ENCODE assay signal across 8 cellular contexts in genomic region chr9:109498195-109499060, GRCh38. TPM values are rescaled to one million over a fixed set of nuclear protein-coding genes. Genes with fewer than 3 reads are reported as not detected.
DNase-seq lines count a peak whose midpoint lies in the region; ATAC-seq and TF ChIP-seq lines count a peak whose summit lies in the region.

Gene PTPN3, minus strand, starts transcription at chr9:109498307. Its CDS starts 34,873 bp downstream, at chr9:109463434.

- H3K27me3 Mint-ChIP-seq in MCF 10A (ENCODE audit: insufficient read depth, unreplicated experiment) = peaks cover 27% of the 10 kb centered on the region

- TF ChIP-seq EP300 in upper lobe of left lung (IDR thresholded peaks at IDR 0.05) = no peak

- TF ChIP-seq CTCF in A673 (conservative IDR thresholded peaks at IDR 0.05; ENCODE audit: low read depth, low read length) (no peak), MCF 10A (IDR thresholded peaks at IDR 0.05; ENCODE audit: unreplicated experiment) (no peak), upper lobe of left lung (IDR thresholded peaks at IDR 0.05) (no peak), OCI-LY7 (conservative IDR thresholded peaks at IDR 0.05; ENCODE audit: low read length) (no peak)

- BruUV-seq in A673 (replicated peaks; lab: Mats Ljungman, UMichigan) (no TSS peak), MCF 10A (replicated peaks; lab: Mats Ljungman, UMichigan) (no TSS peak), OCI-LY7 (replicated peaks; lab: Mats Ljungman, UMichigan) (no TSS peak)

- no peaks in the 10 kb centered on the region for H3K79me2 ChIP-seq in OCI-LY7 (ENCODE audit: insufficient read depth, low read depth, low read length)

- H3K36me3 Mint-ChIP-seq in MCF 10A (ENCODE audit: insufficient read depth, unreplicated experiment) = no peaks in the 10 kb centered on the region

- H3K27ac ChIP-seq in A673 (ENCODE audit: low read depth, low read length, poor library complexity, severe bottlenecking) (no peak within 1 kb of the TSS), upper lobe of left lung (peak within 1 kb of the TSS in 3 of 4 donors; percentile 39 to 66 (median 56)), OCI-LY7 (ENCODE audit: low read depth, low read length, poor library complexity, severe bottlenecking) (no peak within 1 kb of the TSS)

- intact Hi-C loops in A673 (cut with micrococcal nuclease; ENCODE audit: unreplicated experiment) (no loop called here), MCF 10A (cut with micrococcal nuclease) (no loop called here), OCI-LY7 (cut with micrococcal nuclease; ENCODE audit: unreplicated experiment) (no loop called here)

- H3K9me3 ChIP-seq in A673 (ENCODE audit: low read depth, low read length, poor library complexity, severe bottlenecking) (no peaks in the 10 kb centered on the region), upper lobe of left lung (no peaks in the 10 kb centered on the region), OCI-LY7 (ENCODE audit: low read length) (no peaks in the 10 kb centered on the region)

- H4K20me1 ChIP-seq in OCI-LY7 (ENCODE audit: insufficient read depth, low read length) = no peaks in the 10 kb centered on the region

- peaks cover 81% of the 10 kb centered on the region for H3K27me3 ChIP-seq in A673 (replicated peaks; ENCODE audit: insufficient read depth, low read depth, low read length, poor library complexity)
- H3K27me3 ChIP-seq in upper lobe of left lung = peaks cover 0 to 14% (median 4%) of the 10 kb centered on the region in 4 donors

- no peak within 1 kb of the TSS for H3K4me2 ChIP-seq in OCI-LY7 (ENCODE audit: low read length)

- H2AFZ ChIP-seq in OCI-LY7 (ENCODE audit: low read length) = no peak within 1 kb of the TSS

- CTCF ChIA-PET in A673 (lab: Charles Lee) (no interaction called here), MCF 10A (lab: Yijun Ruan, JAX) (interaction anchor here (0.9 to 2.2 kb wide), 5 partner anchors 21 to 58 kb away, joined by 3 to 9 read pairs (median 4); no protein-coding TSS in a partner anchor), OCI-LY7 (lab: Charles Lee; ENCODE audit: unreplicated experiment) (no interaction called here)

- no peak within 1 kb of the TSS for H3K27ac Mint-ChIP-seq in MCF 10A (ENCODE audit: low read depth, unreplicated experiment)

- H3K9me2 ChIP-seq in OCI-LY7 (ENCODE audit: insufficient read depth, low read length) = no peaks in the 10 kb centered on the region

- peaks cover 10% of the 10 kb centered on the region for H3K4me1 ChIP-seq in A673 (ENCODE audit: insufficient read depth, low read length, poor library complexity, severe bottlenecking)
- H3K4me1 ChIP-seq in upper lobe of left lung = peaks cover 0 to 25% (median 7%) of the 10 kb centered on the region in 4 donors
- no peaks in the 10 kb centered on the region for H3K4me1 ChIP-seq in OCI-LY7 (ENCODE audit: insufficient read depth, low read length, poor library complexity, severe bottlenecking)

- peak in 1 of 2 donors; percentile 58 for ATAC-seq in upper lobe of left lung (ENCODE audit: low FRiP score in 2 of 2)

- peak in 1 of 4 donors; percentile 15 for TF ChIP-seq POLR2A in upper lobe of left lung (IDR thresholded peaks at IDR 0.05)

- DNase-seq in A673 (ENCODE audit: low spot score) = no peak
- DNase-seq in HPDE6-E6E7 (ENCODE audit: extremely low spot score) = peak; percentile 60
- peak; percentile 15 for DNase-seq in MCF 10A (ENCODE audit: unreplicated experiment)
- peak; percentile 66 for DNase-seq in left kidney (ENCODE audit: low read depth, low spot score)
- DNase-seq in upper lobe of left lung = peak in 1 of 2 donors; percentile 89
- DNase-seq in stimulated activated CD8-positive, alpha-beta memory T cell treated with anti-CD3 and anti-CD28 coated beads, Interleukin-4, amount 100 ng/mL, for 48 hours = no peak
- no peak for DNase-seq in OCI-LY7 (ENCODE audit: low spot score)
- no peak for DNase-seq in SKM-1 treated with dmso at 0.1 percent for 144 hours (lab: John Stamatoyannopoulos, UW; ENCODE audit: unreplicated experiment)

- POLR2A ChIA-PET in A673 (lab: Charles Lee; ENCODE audit: low non-redundant PET) (interaction anchor here (0.6 kb wide), 1 partner anchor 30 kb away, joined by 4 read pairs; no protein-coding TSS in a partner anchor), MCF 10A (lab: Yijun Ruan, JAX) (interaction anchor here (0.5 to 2.0 kb wide), 13 partner anchors 8 to 59 kb away, joined by 3 to 13 read pairs (median 3); no protein-coding TSS in a partner anchor), OCI-LY7 (lab: Charles Lee) (no interaction called here)

- no peaks in the 10 kb centered on the region for H3K9me3 Mint-ChIP-seq in MCF 10A (ENCODE audit: unreplicated experiment)

- H3K36me3 ChIP-seq in A673 (ENCODE audit: insufficient read depth, low read length, poor library complexity, severe bottlenecking) = no peaks in the 10 kb centered on the region
- H3K36me3 ChIP-seq in upper lobe of left lung = no peaks in the 10 kb centered on the region
- H3K36me3 ChIP-seq in OCI-LY7 (ENCODE audit: insufficient read depth, low read length) = no peaks in the 10 kb centered on the region

- peak within 1 kb of the TSS; percentile 35 for H3K4me3 ChIP-seq in A673 (ENCODE audit: low read depth, low read length, poor library complexity, severe bottlenecking)
- peak within 1 kb of the TSS; percentile 22 to 57 (median 56) for H3K4me3 ChIP-seq in upper lobe of left lung
- no peak within 1 kb of the TSS for H3K4me3 ChIP-seq in OCI-LY7 (ENCODE audit: low read depth, low read length, poor library complexity, severe bottlenecking)

- WGBS in upper lobe of left lung, 2 donors = 12 to 20% methylated on average over 13 to 60 of the region's 76 CpGs

- H3K4me3 Mint-ChIP-seq in MCF 10A (ENCODE audit: unreplicated experiment) = peak within 1 kb of the TSS; percentile 71

- H3K4me1 Mint-ChIP-seq in MCF 10A (ENCODE audit: insufficient read depth, unreplicated experiment) = peaks cover 15% of the 10 kb centered on the region

RNA-seq across cellular contexts. Expression of gene PTPN3, which starts in this region (rescaled TPM):
- 1.0 and 1.1 TPM in 2 replicates for total RNA-seq in A673 (2021)
- total RNA-seq in MCF 10A (2022) = 6.3 and 6.9 TPM in 2 replicates
- 10 to 100 TPM; 10.2 to 26.2 (median 15.2) TPM for total RNA-seq in upper lobe of left lung
- total RNA-seq in OCI-LY7 (2014; rRNA removed; shearing (Covaris generic)) = 0.03 TPM in 1 of 2 replicates, not detected in the other
- not detected in 2 replicates for total RNA-seq in OCI-LY7 (2022)

Comparison
In these comparisons a context has a peak if more than half of its experiments do, and no peak if none do; other contexts are left out.
1. DNase-seq: peak in HPDE6-E6E7 (single experiment), MCF 10A (single experiment) and left kidney (single experiment); none in A673 (single experiment), stimulated activated CD8-positive, alpha-beta memory T cell treated with anti-CD3 and anti-CD28 coated beads, Interleukin-4, amount 100 ng/mL, for 48 hours (single experiment), OCI-LY7 (single experiment) and SKM-1 treated with dmso at 0.1 percent for 144 hours (single experiment).
2. H3K27ac ChIP-seq: peak in upper lobe of left lung (3 of 4); none in A673 (single experiment) and OCI-LY7 (single experiment).